Comparison of ENCODE assay signal across 8 cellular contexts in the genomic region with DNA sequence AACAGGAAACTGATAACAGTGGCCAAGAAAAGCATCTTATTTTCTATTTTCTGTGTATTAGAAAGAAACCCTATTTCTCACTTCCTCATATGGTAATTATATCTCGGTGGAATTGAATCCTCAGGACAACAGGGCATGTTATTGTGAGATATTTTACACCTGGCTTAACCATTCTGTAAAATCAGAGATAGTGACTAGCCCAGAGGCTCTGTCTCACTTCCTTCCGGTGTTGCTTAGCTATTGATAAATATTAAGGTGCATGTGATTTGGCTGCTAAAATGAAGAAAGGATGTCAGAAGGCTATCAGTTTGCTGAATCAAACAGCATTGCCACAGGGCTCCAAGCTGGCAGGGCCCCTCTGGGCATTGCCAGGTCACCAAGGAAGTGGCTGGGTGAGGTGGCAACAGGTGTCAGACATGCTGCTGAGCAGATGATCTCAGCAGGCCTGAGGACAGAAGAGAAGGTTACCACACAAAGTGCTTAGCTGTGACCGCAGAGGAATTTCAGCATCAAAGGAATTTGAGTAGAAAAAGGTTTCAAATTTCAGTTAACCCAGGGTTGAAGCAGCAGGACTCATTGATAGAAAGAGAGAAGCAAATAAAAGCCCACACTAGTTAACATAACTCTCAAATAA.
DNase-seq lines count a peak whose midpoint lies in the region; ATAC-seq, FAIRE-seq and TF ChIP-seq lines count a peak whose summit lies in the region.

No MANE protein-coding gene starts in this region.

- 0 out of 4 replicates have a peak overlapping the region, but pooled peaks of 1 of the 2 experiments have one; percentile 4 for H3K4me2 ChIP-seq in H1 (ENCODE audit: insufficient read depth in 1 of 2, low read depth in 2 of 2, low read length in 2 of 2)

- in situ Hi-C loops in gastrocnemius medialis (cut with MboI; ENCODE audit: low sequenced_read_pairs in 4 of 4), result no loop called here

- H3K4me3 Mint-ChIP-seq in activated T-helper 1 cell treated with anti-CD3 and anti-CD28 coated beads, Interleukin-12 subunit alpha, Interleukin-12 subunit beta, Interleukin-2, Interleukin-4 antibody, amounts not matched to agents 30 ng/mL and 10 ng/mL and 1 ng/mL, durations not matched to agents 14 hours and 24 hours and 36 hours, result no peak overlapping the region

- H3K27ac ChIP-seq in cardiac muscle cell, result peak overlapping the region; percentile 61
- H3K27ac ChIP-seq in H1 (ENCODE audit: low read depth, low read length), result no peak overlapping the region
- peak overlapping the region; percentile 87 to 93 (median 90) for H3K27ac ChIP-seq in gastrocnemius medialis

- peaks cover 4% of the 10 kb centered on the region for H3K27me3 Mint-ChIP-seq in activated T-helper 1 cell treated with anti-CD3 and anti-CD28 coated beads, Interleukin-12 subunit alpha, Interleukin-12 subunit beta, Interleukin-2, Interleukin-4 antibody, amounts not matched to agents 30 ng/mL and 10 ng/mL and 1 ng/mL, durations not matched to agents 14 hours and 24 hours and 36 hours (ENCODE audit: insufficient read depth)

- no peak overlapping the region for H3K23ac ChIP-seq in H1 (ENCODE audit: insufficient read length)

- no peak overlapping the region for H2BK20ac ChIP-seq in H1 (ENCODE audit: low read length)

- peak; percentile 50 for FAIRE-seq in H1 (lab: Jason Lieb, UNC)

- peak in 1 of 2 donors; percentile 54 for DNase-seq in cardiac muscle cell (ENCODE audit: low read depth in 1 of 2, low spot score in 1 of 2)
- no peak for DNase-seq in cardiac septum (ENCODE audit: low spot score)
- DNase-seq in NAMALWA (ENCODE audit: low spot score), result peak; percentile 65
- peak in 1 of 2 experiments; percentile 41 for DNase-seq in H1 (ENCODE audit: low read depth in 1 of 2, low spot score in 2 of 2)
- peak; percentile 92 to 96 for DNase-seq in gastrocnemius medialis
- no peak for DNase-seq in activated T-helper 1 cell treated with anti-CD3 and anti-CD28 coated beads, Interleukin-12 subunit alpha, Interleukin-12 subunit beta, Interleukin-2, Interleukin-4 antibody, amounts not matched to agents 30 ng/mL and 10 ng/mL and 1 ng/mL, durations not matched to agents 14 hours and 24 hours and 36 hours (ENCODE audit: low spot score)
- no peak for DNase-seq in erythroblast (lab: John Stamatoyannopoulos, UW)

- WGBS in H1 (ENCODE audit: extremely low coverage in 1 of 2, insufficient coverage in 1 of 2, insufficient read length in 1 of 2, insufficient replicate concordance in 2 of 2, low coverage in 1 of 2, low lambda C conversion rate in 2 of 2, missing lambda C conversion rate in 1 of 2), 2 experiments, result 53% methylated on average over 3 of the region's 3 CpGs; no CpG with 5 or more reads in 1 of the 2 experiments

- H3K36me3 ChIP-seq in cardiac muscle cell (no peaks in the 10 kb centered on the region), H1 (ENCODE audit: control insufficient read depth in 2 of 4, insufficient read depth in 4 of 4, low read length in 3 of 4) (no peaks in the 10 kb centered on the region), gastrocnemius medialis (no peaks in the 10 kb centered on the region)

- no peak overlapping the region for H3K14ac ChIP-seq in H1 (ENCODE audit: insufficient read length)

- no peak overlapping the region for H3K9ac ChIP-seq in H1 (replicated peaks in 1 of 4; ENCODE audit: extremely low read depth in 1 of 4, low read depth in 3 of 4, low read length in 3 of 4)

- H4K5ac ChIP-seq in H1 (ENCODE audit: insufficient read length, low read depth, low read length), result no peak overlapping the region

- no peaks in the 10 kb centered on the region for H3K79me1 ChIP-seq in H1 (ENCODE audit: low read depth, low read length)

- H3K9me3 ChIP-seq in cardiac muscle cell (ENCODE audit: low read depth), result no peaks in the 10 kb centered on the region
- peaks cover 0 to 2% of the 10 kb centered on the region in 2 experiments; a peak in 1 of 4 replicates for H3K9me3 ChIP-seq in H1 (ENCODE audit: insufficient read depth in 2 of 2, low read depth in 1 of 2, low read length in 1 of 2)
- H3K9me3 ChIP-seq in gastrocnemius medialis, result no peaks in the 10 kb centered on the region

- POLR2A ChIA-PET in H1 (lab: Charles Lee; ENCODE audit: partially characterized antibody), result interaction anchor here (0.7 to 1.0 kb wide), 2 partner anchors 19 to 62 kb away, joined by 3 read pairs; no protein-coding TSS in a partner anchor

- CTCF ChIA-PET in H1 (lab: Charles Lee; ENCODE audit: partially characterized antibody), result interaction anchor here (0.9 kb wide), 2 partner anchors 25 to 43 kb away, joined by 3 read pairs; no protein-coding TSS in a partner anchor

- intact Hi-C loops in cardiac septum (cut with DNase I), result no loop called here
- intact Hi-C loops in gastrocnemius medialis (cut with DNase I; ENCODE audit: low total_unique reads), result loop anchor here (1.0 to 2.0 kb wide), 2 partner anchors 19 to 204 kb away; no protein-coding TSS in a partner anchor
- intact Hi-C loops in activated T-helper 1 cell treated with anti-CD3 and anti-CD28 coated beads, Interleukin-12 subunit alpha, Interleukin-12 subunit beta, Interleukin-2, Interleukin-4 antibody, amounts not matched to agents 30 ng/mL and 10 ng/mL and 1 ng/mL, durations not matched to agents 14 hours and 24 hours and 36 hours (cut with micrococcal nuclease), result no loop called here

- no peak for TF ChIP-seq POLR2A in H1 (IDR thresholded peaks at IDR 0.05; ENCODE audit: control extremely low read depth in 1 of 2, low read depth in 2 of 2, low read length in 2 of 2)
- TF ChIP-seq POLR2A in gastrocnemius medialis (IDR thresholded peaks at IDR 0.05), result no peak
- no peak for TF ChIP-seq POLR2A in erythroblast (IDR thresholded peaks at IDR 0.05; ENCODE audit: low read length)

- H2AFZ ChIP-seq in H1 (ENCODE audit: low read length), result no peak overlapping the region

- H3K27ac Mint-ChIP-seq in activated T-helper 1 cell treated with anti-CD3 and anti-CD28 coated beads, Interleukin-12 subunit alpha, Interleukin-12 subunit beta, Interleukin-2, Interleukin-4 antibody, amounts not matched to agents 30 ng/mL and 10 ng/mL and 1 ng/mL, durations not matched to agents 14 hours and 24 hours and 36 hours, result no peak overlapping the region

- no peak overlapping the region for H2BK120ac ChIP-seq in H1 (replicated peaks; ENCODE audit: low read depth, low read length)

- no peak for TF ChIP-seq RAD21 in H1 (IDR thresholded peaks at IDR 0.05 in 1 of 2, conservative IDR thresholded peaks at IDR 0.05 in 1 of 2; ENCODE audit: low read depth in 2 of 2, low read length in 2 of 2)

- no peak overlapping the region for H3K4ac ChIP-seq in H1 (replicated peaks; ENCODE audit: insufficient read length, low read depth, low read length)

- H2AK5ac ChIP-seq in H1 (ENCODE audit: low read depth, low read length), result no peak overlapping the region

- H2BK15ac ChIP-seq in H1 (ENCODE audit: low read length), result no peak overlapping the region

- no peaks in the 10 kb centered on the region for H3K79me2 ChIP-seq in H1 (ENCODE audit: control insufficient read depth in 1 of 2, insufficient read depth in 2 of 2, low read length in 2 of 2)

- no peak overlapping the region for H4K91ac ChIP-seq in H1 (replicated peaks; ENCODE audit: insufficient read length, low read length)

- no peak overlapping the region for H3K18ac ChIP-seq in H1 (ENCODE audit: extremely low read depth, low read length)

- peak; percentile 93 for ATAC-seq in HG02623 (IDR thresholded peaks at IDR 0.05; ENCODE audit: unreplicated experiment)
- ATAC-seq in gastrocnemius medialis, result peak; percentile 84 to 86

- no peaks in the 10 kb centered on the region for H4K20me1 ChIP-seq in H1 (replicated peaks in 1 of 2; ENCODE audit: control insufficient read depth in 1 of 2, insufficient read depth in 2 of 2, low read length in 2 of 2)

- H3K4me3 ChIP-seq in cardiac muscle cell, result no peak overlapping the region
- no peak overlapping the region for H3K4me3 ChIP-seq in H1 (ENCODE audit: extremely low read depth in 1 of 4, insufficient read depth in 2 of 4, low read depth in 3 of 4, low read length in 4 of 4)
- no peak overlapping the region for H3K4me3 ChIP-seq in gastrocnemius medialis

- TF ChIP-seq EP300 in H1 (IDR thresholded peaks at IDR 0.05; ENCODE audit: borderline replicate concordance in 1 of 2, low read depth in 2 of 2, low read length in 2 of 2), result no peak

- no peaks in the 10 kb centered on the region for H3K27me3 ChIP-seq in cardiac muscle cell
- no peaks in the 10 kb centered on the region for H3K27me3 ChIP-seq in H1 (replicated peaks in 1 of 4; ENCODE audit: control insufficient read depth in 3 of 4, extremely low read depth in 1 of 4, insufficient read depth in 3 of 4, low read length in 3 of 4)
- no peaks in the 10 kb centered on the region for H3K27me3 ChIP-seq in gastrocnemius medialis

- H3K4me1 ChIP-seq in cardiac muscle cell (ENCODE audit: low read depth) (peaks cover 15% of the 10 kb centered on the region), H1 (replicated peaks in 1 of 4; ENCODE audit: control insufficient read depth in 3 of 4, insufficient read depth in 4 of 4, low read length in 3 of 4) (peaks cover 2 to 12% (median 4%) of the 10 kb centered on the region in 4 experiments; a peak in 6 of 7 replicates), gastrocnemius medialis (peaks cover 67 to 94% of the 10 kb centered on the region in 2 donors)

- no peak overlapping the region for H2BK5ac ChIP-seq in H1 (ENCODE audit: low read depth, low read length)

- no peak overlapping the region for H4K8ac ChIP-seq in H1 (ENCODE audit: extremely low read depth, insufficient read depth, low read length)

- H3K36me3 Mint-ChIP-seq in activated T-helper 1 cell treated with anti-CD3 and anti-CD28 coated beads, Interleukin-12 subunit alpha, Interleukin-12 subunit beta, Interleukin-2, Interleukin-4 antibody, amounts not matched to agents 30 ng/mL and 10 ng/mL and 1 ng/mL, durations not matched to agents 14 hours and 24 hours and 36 hours (ENCODE audit: low read depth), result peaks cover 2% of the 10 kb centered on the region

- no peaks in the 10 kb centered on the region for H3K9me3 Mint-ChIP-seq in activated T-helper 1 cell treated with anti-CD3 and anti-CD28 coated beads, Interleukin-12 subunit alpha, Interleukin-12 subunit beta, Interleukin-2, Interleukin-4 antibody, amounts not matched to agents 30 ng/mL and 10 ng/mL and 1 ng/mL, durations not matched to agents 14 hours and 24 hours and 36 hours

- H3K56ac ChIP-seq in H1 (replicated peaks; ENCODE audit: insufficient read length, low read depth, low read length), result no peak overlapping the region

- H3K23me2 ChIP-seq in H1 (ENCODE audit: low read depth, low read length), result peaks cover 2% of the 10 kb centered on the region; the same call in 1 of the 2 replicates

- TF ChIP-seq CTCF in cardiac muscle cell (IDR thresholded peaks at IDR 0.05; ENCODE audit: low read depth, low read length) (no peak), H1 (IDR thresholded peaks at IDR 0.05; ENCODE audit: control extremely low read depth in 1 of 3, insufficient read depth in 1 of 3, low read depth in 1 of 3, low read length in 3 of 3) (no peak), gastrocnemius medialis (IDR thresholded peaks at IDR 0.05 in 4 of 5, conservative IDR thresholded peaks at IDR 0.05 in 1 of 5) (no peak)

- H2BK12ac ChIP-seq in H1 (ENCODE audit: low read depth, low read length), result no peak overlapping the region

- peaks cover 10% of the 10 kb centered on the region for H3K4me1 Mint-ChIP-seq in activated T-helper 1 cell treated with anti-CD3 and anti-CD28 coated beads, Interleukin-12 subunit alpha, Interleukin-12 subunit beta, Interleukin-2, Interleukin-4 antibody, amounts not matched to agents 30 ng/mL and 10 ng/mL and 1 ng/mL, durations not matched to agents 14 hours and 24 hours and 36 hours (ENCODE audit: low read depth)

Comparison
In these comparisons a context has a peak if more than half of its experiments do, and no peak if none do; other contexts are left out.
1. DNase-seq: peak in NAMALWA (single experiment) and gastrocnemius medialis (2 of 2); none in cardiac septum (single experiment), activated T-helper 1 cell treated with anti-CD3 and anti-CD28 coated beads, Interleukin-12 subunit alpha, Interleukin-12 subunit beta, Interleukin-2, Interleukin-4 antibody, amounts not matched to agents 30 ng/mL and 10 ng/mL and 1 ng/mL, durations not matched to agents 14 hours and 24 hours and 36 hours (single experiment) and erythroblast (0 of 2).